12 cellular contexts compared by ENCODE assay signal in the genomic region with DNA sequence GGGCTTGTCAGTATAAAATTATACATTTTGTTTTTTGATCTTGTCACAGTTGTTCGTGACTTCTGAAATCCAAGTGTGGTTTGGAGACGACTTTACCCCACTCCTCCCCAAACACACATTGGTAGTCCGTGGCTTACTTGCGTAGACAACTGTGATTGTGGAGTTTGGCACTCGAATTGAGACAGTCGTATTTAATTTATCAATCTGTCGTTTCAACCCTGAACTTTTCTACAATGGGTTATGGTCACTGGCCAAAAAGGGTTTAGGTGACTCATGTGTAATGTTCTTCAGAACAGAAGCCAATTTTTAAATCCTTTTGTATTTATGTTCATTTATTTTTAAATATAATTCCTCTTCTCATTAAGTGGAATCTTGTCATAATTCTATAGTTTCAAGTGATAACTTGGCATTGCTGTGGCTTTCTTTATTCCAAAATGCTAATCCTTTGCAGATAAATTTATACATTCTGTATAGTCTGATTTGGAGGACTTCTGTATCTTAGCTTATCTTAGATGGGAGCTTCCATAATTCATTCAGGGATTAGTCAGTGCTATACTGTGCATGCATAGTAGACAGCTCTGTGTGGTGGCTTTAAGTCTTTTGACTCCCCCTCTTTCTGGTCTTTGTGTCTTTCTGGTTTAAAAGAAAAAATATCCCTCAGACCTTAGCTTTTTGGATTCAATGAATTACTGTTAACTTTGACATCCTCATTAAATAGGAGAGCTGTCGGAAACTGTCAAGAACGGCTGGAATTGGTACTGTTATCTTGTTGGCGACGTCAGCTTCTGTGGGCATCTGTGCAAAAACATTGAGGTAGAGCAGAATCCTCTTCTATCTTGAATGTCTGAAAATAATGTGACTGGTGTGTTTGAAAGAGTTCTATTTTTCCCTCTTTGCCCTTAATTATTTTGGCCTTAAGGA.
DNase-seq lines count a peak whose midpoint lies in the region; ATAC-seq and TF ChIP-seq lines count a peak whose summit lies in the region.
"Had no signal": no experiment of that assay in that cellular context is flagged by ENCODE, and none has a peak within 500 bp of the region (broad histone marks: within the 10 kb centered on the region; RNA-seq: fewer than 3 reads in every experiment).

No MANE protein-coding gene starts in this region.

- peak overlapping the region; percentile 75 for H3K4me3 Mint-ChIP-seq in activated CD4-positive, alpha-beta T cell treated with anti-CD3 and anti-CD28 coated beads, Interleukin-2, amount 10 ng/mL, durations not matched to agents 24 days and 14 days
- peak overlapping the region; percentile 32 to 70 (median 67) for H3K4me3 Mint-ChIP-seq in T-cell
- H3K4me3 Mint-ChIP-seq: WTC11 had no signal

- H3K4me1 ChIP-seq in fibroblast of lung (ENCODE audit: control insufficient read depth, extremely low read depth, insufficient read depth, low read length) (peaks cover 2% of the 10 kb centered on the region), smooth muscle cell (ENCODE audit: low read depth) (peaks cover 39% of the 10 kb centered on the region)

- CTCF ChIA-PET in T-cell (lab: Charles Lee), result interaction anchor here in 1 of 2 donors (1.2 to 2.2 kb wide), 4 partner anchors 12 to 79 kb away, joined by 3 to 6 read pairs (median 5); no protein-coding TSS in a partner anchor

- POLR2A ChIA-PET in T-cell (lab: Charles Lee), result interaction anchor here in 1 of 2 donors (0.6 to 1.1 kb wide), 2 partner anchors 14 to 26 kb away, joined by 3 to 6 read pairs; no protein-coding TSS in a partner anchor

- peaks cover 80% of the 10 kb centered on the region for H3K4me1 Mint-ChIP-seq in activated CD4-positive, alpha-beta T cell treated with anti-CD3 and anti-CD28 coated beads, Interleukin-2, amount 10 ng/mL, durations not matched to agents 24 days and 14 days
- peaks cover 95 to 98% (median 98%) of the 10 kb centered on the region in 3 donors for H3K4me1 Mint-ChIP-seq in T-cell

- H3K36me3 Mint-ChIP-seq in activated CD4-positive, alpha-beta T cell treated with anti-CD3 and anti-CD28 coated beads, Interleukin-2, amount 10 ng/mL, durations not matched to agents 24 days and 14 days (ENCODE audit: low read depth), result peaks cover 4% of the 10 kb centered on the region
- H3K36me3 Mint-ChIP-seq in T-cell, result peaks cover 8% of the 10 kb centered on the region
- H3K36me3 Mint-ChIP-seq: WTC11 had no signal

- no peaks in the 10 kb centered on the region for H3K27me3 Mint-ChIP-seq in activated CD4-positive, alpha-beta T cell treated with anti-CD3 and anti-CD28 coated beads, Interleukin-2, amount 10 ng/mL, durations not matched to agents 24 days and 14 days
- no peaks in the 10 kb centered on the region for H3K27me3 Mint-ChIP-seq in T-cell

- no peaks in the 10 kb centered on the region for H3K9me3 Mint-ChIP-seq in activated CD4-positive, alpha-beta T cell treated with anti-CD3 and anti-CD28 coated beads, Interleukin-2, amount 10 ng/mL, durations not matched to agents 24 days and 14 days
- no peaks in the 10 kb centered on the region for H3K9me3 Mint-ChIP-seq in T-cell
- H3K9me3 Mint-ChIP-seq: WTC11 had no signal

- H4K20me1 ChIP-seq in fibroblast of lung (ENCODE audit: control insufficient read depth, extremely low read depth, insufficient read depth, low read length), result no peaks in the 10 kb centered on the region
- H4K20me1 ChIP-seq in smooth muscle cell (ENCODE audit: low read depth), result peaks cover 94% of the 10 kb centered on the region

- peak in 1 of 4 experiments; percentile 46 for ATAC-seq in T-cell (replicated peaks in 1 of 4)
- ATAC-seq in HG03460 (IDR thresholded peaks at IDR 0.05; ENCODE audit: unreplicated experiment), result no peak
- no peak for ATAC-seq in HG02642 (IDR thresholded peaks at IDR 0.05; ENCODE audit: poor library complexity, unreplicated experiment)
- ATAC-seq: mucosa of descending colon, WTC11 had no signal

- intact Hi-C loops in activated CD4-positive, alpha-beta T cell treated with anti-CD3 and anti-CD28 coated beads, Interleukin-2, amount 10 ng/mL, durations not matched to agents 24 days and 14 days (cut with micrococcal nuclease), result no loop called here

- H3K27ac ChIP-seq in fibroblast of lung (ENCODE audit: insufficient read depth, low read length), result no peak overlapping the region
- H3K27ac ChIP-seq in smooth muscle cell (ENCODE audit: low read depth), result peak overlapping the region; percentile 78

- H3K27ac Mint-ChIP-seq in activated CD4-positive, alpha-beta T cell treated with anti-CD3 and anti-CD28 coated beads, Interleukin-2, amount 10 ng/mL, durations not matched to agents 24 days and 14 days, result peak overlapping the region; percentile 64
- H3K27ac Mint-ChIP-seq in T-cell, result peak overlapping the region; percentile 95 to 97
- H3K27ac Mint-ChIP-seq: WTC11 had no signal

- WGBS in smooth muscle cell (ENCODE audit: low lambda C conversion rate), result 18% methylated on average over 11 of the region's 11 CpGs

- H3K4me3 ChIP-seq in fibroblast of lung (replicated peaks in 1 of 4; ENCODE audit: control extremely low read depth in 1 of 4, insufficient read depth in 1 of 4, low read depth in 3 of 4, low read length in 4 of 4), result no peak overlapping the region
- no peak overlapping the region for H3K4me3 ChIP-seq in smooth muscle cell
- H3K4me3 ChIP-seq: mucosa of descending colon had no signal

- H2AFZ ChIP-seq in fibroblast of lung (ENCODE audit: low read length) (no peak overlapping the region), smooth muscle cell (ENCODE audit: low read depth) (no peak overlapping the region)

- H3K27me3 ChIP-seq in fibroblast of lung (ENCODE audit: control insufficient read depth, insufficient read depth, low read length), result no peaks in the 10 kb centered on the region
- H3K27me3 ChIP-seq in smooth muscle cell (ENCODE audit: low read depth), result no peaks in the 10 kb centered on the region

- H3K36me3 ChIP-seq in fibroblast of lung (ENCODE audit: control insufficient read depth, insufficient read depth, low read length) (no peaks in the 10 kb centered on the region), smooth muscle cell (ENCODE audit: low read depth) (no peaks in the 10 kb centered on the region)

- peaks cover 9% of the 10 kb centered on the region for H3F3A ChIP-seq in smooth muscle cell (ENCODE audit: low read depth)

- H3K9me3 ChIP-seq in fibroblast of lung (ENCODE audit: control insufficient read depth, insufficient read depth, low read depth, low read length) (no peaks in the 10 kb centered on the region), smooth muscle cell (replicated peaks; ENCODE audit: low read depth) (no peaks in the 10 kb centered on the region)
- H3K9me3 ChIP-seq: mucosa of descending colon had no signal

- H3K4me2 ChIP-seq in fibroblast of lung (ENCODE audit: extremely low read depth, insufficient read depth, low read length) (peak overlapping the region; percentile 26), smooth muscle cell (peak overlapping the region; percentile 78)

- TF ChIP-seq CTCF in fibroblast of lung (conservative IDR thresholded peaks at IDR 0.05 in 1 of 2, IDR thresholded peaks at IDR 0.05 in 1 of 2; ENCODE audit: low read depth in 1 of 2, low read length in 2 of 2), result no peak
- TF ChIP-seq CTCF in smooth muscle cell (IDR thresholded peaks at IDR 0.05; ENCODE audit: borderline replicate concordance, insufficient read depth, poor library complexity, severe bottlenecking), result no peak

- DNase-seq in activated CD4-positive, alpha-beta T cell treated with anti-CD3 and anti-CD28 coated beads, Interleukin-2, amount 10 ng/mL, durations not matched to agents 24 days and 14 days, result peak; percentile 57
- DNase-seq in activated CD4-positive, alpha-beta T cell treated with anti-CD3 and anti-CD28 coated beads, Interleukin-2, amount 50 U/mL, for 1 hour, result no peak
- DNase-seq in T-cell, result peak in 3 of 34 experiments; percentile 26 to 50 (median 34)
- DNase-seq in fibroblast of lung (ENCODE audit: low read depth in 2 of 2), result peak; percentile 68 to 90
- no peak for DNase-seq in smooth muscle cell (lab: John Stamatoyannopoulos, UW; ENCODE audit: unreplicated experiment)
- DNase-seq in T-helper 9 cell, result no peak
- DNase-seq: hypothalamus; mucosa of descending colon; stimulated activated CD4-positive, alpha-beta T cell treated with anti-CD3 and anti-CD28 coated beads, Interleukin-12 subunit alpha, Interleukin-12 subunit beta, amount 100 ng/mL, for 4 hours had no signal

- H3K9ac ChIP-seq in fibroblast of lung (ENCODE audit: insufficient read depth, low read length) (no peak overlapping the region), smooth muscle cell (ENCODE audit: low read depth) (peak overlapping the region; percentile 28)

- H3K79me2 ChIP-seq in fibroblast of lung (ENCODE audit: control insufficient read depth, insufficient read depth, low read length) (peaks cover 61% of the 10 kb centered on the region), smooth muscle cell (ENCODE audit: low read depth) (peaks cover 87% of the 10 kb centered on the region)

Comparison
In these comparisons a context has a peak if more than half of its experiments do, and no peak if none do; other contexts are left out.
1. DNase-seq: peak in activated CD4-positive, alpha-beta T cell treated with anti-CD3 and anti-CD28 coated beads, Interleukin-2, amount 10 ng/mL, durations not matched to agents 24 days and 14 days (single experiment) and fibroblast of lung (2 of 2); none in activated CD4-positive, alpha-beta T cell treated with anti-CD3 and anti-CD28 coated beads, Interleukin-2, amount 50 U/mL, for 1 hour (single experiment), smooth muscle cell (single experiment) and T-helper 9 cell (single experiment).